Comparison of ENCODE assay signal across 1 cellular context in the genomic region with DNA sequence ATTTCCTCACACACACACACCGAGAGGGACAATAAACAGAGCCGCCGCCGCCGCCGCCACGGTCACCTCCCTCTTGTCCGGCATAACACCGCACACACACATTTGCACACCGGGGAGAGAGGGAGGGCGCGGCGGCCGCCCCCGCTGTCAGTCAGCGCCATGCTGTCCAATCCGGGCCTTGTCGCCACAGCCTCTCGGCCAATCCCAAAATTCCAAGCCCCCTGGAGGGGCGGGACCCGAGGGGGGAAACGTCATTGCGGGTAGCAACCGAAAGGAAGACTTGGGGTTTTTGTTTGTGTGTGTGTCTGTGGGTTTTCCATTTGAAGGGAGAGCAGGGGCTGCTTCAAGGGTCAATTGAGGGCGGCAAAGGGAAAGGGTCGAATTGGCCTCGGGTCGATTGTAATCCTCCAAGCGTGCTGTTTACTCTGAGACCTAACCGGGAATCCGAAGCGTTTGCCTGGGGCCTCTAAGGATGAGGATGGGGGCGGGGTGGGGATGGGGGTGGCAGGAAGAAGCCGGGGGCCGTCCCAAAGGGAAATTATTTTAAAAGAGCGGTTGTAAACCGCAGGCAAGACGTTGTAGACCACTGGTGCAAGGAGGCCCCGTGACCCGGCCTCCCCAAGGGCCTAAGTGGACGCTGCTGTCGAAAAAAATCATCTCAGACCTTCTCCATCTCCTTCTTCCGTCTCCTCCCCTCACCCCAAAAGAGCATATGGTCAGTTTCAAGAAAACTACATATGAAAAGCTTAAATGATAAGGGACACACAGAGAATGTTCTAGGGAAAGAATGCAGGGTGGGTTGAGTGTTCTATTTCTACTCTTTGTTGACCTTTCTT.
A peak's percentile ranks its signal among the peaks of the same experiment; 100 is the strongest.
TF ChIP-seq lines count a peak whose summit lies in the region.

A gene with protein sequence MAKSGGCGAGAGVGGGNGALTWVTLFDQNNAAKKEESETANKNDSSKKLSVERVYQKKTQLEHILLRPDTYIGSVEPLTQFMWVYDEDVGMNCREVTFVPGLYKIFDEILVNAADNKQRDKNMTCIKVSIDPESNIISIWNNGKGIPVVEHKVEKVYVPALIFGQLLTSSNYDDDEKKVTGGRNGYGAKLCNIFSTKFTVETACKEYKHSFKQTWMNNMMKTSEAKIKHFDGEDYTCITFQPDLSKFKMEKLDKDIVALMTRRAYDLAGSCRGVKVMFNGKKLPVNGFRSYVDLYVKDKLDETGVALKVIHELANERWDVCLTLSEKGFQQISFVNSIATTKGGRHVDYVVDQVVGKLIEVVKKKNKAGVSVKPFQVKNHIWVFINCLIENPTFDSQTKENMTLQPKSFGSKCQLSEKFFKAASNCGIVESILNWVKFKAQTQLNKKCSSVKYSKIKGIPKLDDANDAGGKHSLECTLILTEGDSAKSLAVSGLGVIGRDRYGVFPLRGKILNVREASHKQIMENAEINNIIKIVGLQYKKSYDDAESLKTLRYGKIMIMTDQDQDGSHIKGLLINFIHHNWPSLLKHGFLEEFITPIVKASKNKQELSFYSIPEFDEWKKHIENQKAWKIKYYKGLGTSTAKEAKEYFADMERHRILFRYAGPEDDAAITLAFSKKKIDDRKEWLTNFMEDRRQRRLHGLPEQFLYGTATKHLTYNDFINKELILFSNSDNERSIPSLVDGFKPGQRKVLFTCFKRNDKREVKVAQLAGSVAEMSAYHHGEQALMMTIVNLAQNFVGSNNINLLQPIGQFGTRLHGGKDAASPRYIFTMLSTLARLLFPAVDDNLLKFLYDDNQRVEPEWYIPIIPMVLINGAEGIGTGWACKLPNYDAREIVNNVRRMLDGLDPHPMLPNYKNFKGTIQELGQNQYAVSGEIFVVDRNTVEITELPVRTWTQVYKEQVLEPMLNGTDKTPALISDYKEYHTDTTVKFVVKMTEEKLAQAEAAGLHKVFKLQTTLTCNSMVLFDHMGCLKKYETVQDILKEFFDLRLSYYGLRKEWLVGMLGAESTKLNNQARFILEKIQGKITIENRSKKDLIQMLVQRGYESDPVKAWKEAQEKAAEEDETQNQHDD (N-terminal part only) (minus strand): TSS at position 98 of the 836 bp plus-strand sequence. CDS start 610 bp downstream, outside the sequence.

TF ChIP-seq in GM23338, 12 proteins besides CTCF, POLR2A, EP300 and RAD21:
- TF ChIP-seq, protein P1, sequence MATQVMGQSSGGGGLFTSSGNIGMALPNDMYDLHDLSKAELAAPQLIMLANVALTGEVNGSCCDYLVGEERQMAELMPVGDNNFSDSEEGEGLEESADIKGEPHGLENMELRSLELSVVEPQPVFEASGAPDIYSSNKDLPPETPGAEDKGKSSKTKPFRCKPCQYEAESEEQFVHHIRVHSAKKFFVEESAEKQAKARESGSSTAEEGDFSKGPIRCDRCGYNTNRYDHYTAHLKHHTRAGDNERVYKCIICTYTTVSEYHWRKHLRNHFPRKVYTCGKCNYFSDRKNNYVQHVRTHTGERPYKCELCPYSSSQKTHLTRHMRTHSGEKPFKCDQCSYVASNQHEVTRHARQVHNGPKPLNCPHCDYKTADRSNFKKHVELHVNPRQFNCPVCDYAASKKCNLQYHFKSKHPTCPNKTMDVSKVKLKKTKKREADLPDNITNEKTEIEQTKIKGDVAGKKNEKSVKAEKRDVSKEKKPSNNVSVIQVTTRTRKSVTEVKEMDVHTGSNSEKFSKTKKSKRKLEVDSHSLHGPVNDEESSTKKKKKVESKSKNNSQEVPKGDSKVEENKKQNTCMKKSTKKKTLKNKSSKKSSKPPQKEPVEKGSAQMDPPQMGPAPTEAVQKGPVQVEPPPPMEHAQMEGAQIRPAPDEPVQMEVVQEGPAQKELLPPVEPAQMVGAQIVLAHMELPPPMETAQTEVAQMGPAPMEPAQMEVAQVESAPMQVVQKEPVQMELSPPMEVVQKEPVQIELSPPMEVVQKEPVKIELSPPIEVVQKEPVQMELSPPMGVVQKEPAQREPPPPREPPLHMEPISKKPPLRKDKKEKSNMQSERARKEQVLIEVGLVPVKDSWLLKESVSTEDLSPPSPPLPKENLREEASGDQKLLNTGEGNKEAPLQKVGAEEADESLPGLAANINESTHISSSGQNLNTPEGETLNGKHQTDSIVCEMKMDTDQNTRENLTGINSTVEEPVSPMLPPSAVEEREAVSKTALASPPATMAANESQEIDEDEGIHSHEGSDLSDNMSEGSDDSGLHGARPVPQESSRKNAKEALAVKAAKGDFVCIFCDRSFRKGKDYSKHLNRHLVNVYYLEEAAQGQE (IDR thresholded peaks at IDR 0.05; ENCODE audit: unreplicated experiment), result peak; percentile 37
- TF ChIP-seq EZH2phosphoT487 (IDR thresholded peaks at IDR 0.05; ENCODE audit: unreplicated experiment), result no peak
- TF ChIP-seq JUNB (IDR thresholded peaks at IDR 0.05; ENCODE audit: unreplicated experiment), result no peak
- peak; percentile 93 for TF ChIP-seq POLR2AphosphoS5 (IDR thresholded peaks at IDR 0.05; ENCODE audit: low read depth)
- TF ChIP-seq, protein P2, sequence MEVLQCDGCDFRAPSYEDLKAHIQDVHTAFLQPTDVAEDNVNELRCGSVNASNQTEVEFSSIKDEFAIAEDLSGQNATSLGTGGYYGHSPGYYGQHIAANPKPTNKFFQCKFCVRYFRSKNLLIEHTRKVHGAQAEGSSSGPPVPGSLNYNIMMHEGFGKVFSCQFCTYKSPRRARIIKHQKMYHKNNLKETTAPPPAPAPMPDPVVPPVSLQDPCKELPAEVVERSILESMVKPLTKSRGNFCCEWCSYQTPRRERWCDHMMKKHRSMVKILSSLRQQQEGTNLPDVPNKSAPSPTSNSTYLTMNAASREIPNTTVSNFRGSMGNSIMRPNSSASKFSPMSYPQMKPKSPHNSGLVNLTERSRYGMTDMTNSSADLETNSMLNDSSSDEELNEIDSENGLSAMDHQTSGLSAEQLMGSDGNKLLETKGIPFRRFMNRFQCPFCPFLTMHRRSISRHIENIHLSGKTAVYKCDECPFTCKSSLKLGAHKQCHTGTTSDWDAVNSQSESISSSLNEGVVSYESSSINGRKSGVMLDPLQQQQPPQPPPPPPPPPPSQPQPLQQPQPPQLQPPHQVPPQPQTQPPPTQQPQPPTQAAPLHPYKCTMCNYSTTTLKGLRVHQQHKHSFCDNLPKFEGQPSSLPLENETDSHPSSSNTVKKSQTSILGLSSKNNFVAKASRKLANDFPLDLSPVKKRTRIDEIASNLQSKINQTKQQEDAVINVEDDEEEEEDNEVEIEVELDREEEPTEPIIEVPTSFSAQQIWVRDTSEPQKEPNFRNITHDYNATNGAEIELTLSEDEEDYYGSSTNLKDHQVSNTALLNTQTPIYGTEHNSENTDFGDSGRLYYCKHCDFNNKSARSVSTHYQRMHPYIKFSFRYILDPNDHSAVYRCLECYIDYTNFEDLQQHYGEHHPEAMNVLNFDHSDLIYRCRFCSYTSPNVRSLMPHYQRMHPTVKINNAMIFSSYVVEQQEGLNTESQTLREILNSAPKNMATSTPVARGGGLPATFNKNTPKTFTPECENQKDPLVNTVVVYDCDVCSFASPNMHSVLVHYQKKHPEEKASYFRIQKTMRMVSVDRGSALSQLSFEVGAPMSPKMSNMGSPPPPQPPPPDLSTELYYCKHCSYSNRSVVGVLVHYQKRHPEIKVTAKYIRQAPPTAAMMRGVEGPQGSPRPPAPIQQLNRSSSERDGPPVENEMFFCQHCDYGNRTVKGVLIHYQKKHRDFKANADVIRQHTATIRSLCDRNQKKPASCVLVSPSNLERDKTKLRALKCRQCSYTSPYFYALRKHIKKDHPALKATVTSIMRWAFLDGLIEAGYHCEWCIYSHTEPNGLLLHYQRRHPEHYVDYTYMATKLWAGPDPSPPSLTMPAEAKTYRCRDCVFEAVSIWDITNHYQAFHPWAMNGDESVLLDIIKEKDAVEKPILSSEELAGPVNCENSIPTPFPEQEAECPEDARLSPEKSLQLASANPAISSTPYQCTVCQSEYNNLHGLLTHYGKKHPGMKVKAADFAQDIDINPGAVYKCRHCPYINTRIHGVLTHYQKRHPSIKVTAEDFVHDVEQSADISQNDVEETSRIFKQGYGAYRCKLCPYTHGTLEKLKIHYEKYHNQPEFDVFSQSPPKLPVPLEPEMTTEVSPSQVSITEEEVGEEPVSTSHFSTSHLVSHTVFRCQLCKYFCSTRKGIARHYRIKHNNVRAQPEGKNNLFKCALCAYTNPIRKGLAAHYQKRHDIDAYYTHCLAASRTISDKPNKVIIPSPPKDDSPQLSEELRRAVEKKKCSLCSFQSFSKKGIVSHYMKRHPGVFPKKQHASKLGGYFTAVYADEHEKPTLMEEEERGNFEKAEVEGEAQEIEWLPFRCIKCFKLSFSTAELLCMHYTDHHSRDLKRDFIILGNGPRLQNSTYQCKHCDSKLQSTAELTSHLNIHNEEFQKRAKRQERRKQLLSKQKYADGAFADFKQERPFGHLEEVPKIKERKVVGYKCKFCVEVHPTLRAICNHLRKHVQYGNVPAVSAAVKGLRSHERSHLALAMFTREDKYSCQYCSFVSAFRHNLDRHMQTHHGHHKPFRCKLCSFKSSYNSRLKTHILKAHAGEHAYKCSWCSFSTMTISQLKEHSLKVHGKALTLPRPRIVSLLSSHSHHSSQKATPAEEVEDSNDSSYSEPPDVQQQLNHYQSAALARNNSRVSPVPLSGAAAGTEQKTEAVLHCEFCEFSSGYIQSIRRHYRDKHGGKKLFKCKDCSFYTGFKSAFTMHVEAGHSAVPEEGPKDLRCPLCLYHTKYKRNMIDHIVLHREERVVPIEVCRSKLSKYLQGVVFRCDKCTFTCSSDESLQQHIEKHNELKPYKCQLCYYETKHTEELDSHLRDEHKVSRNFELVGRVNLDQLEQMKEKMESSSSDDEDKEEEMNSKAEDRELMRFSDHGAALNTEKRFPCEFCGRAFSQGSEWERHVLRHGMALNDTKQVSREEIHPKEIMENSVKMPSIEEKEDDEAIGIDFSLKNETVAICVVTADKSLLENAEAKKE (CRISPR knock-in tag; IDR thresholded peaks at IDR 0.05), result no peak
- TF ChIP-seq ZNF331 (CRISPR knock-in tag; IDR thresholded peaks at IDR 0.05; ENCODE audit: low read depth), result no peak
- peak; percentile 96 for TF ChIP-seq CREB1 (CRISPR knock-in tag; IDR thresholded peaks at IDR 0.05; ENCODE audit: low read depth)
- TF ChIP-seq, protein P3, sequence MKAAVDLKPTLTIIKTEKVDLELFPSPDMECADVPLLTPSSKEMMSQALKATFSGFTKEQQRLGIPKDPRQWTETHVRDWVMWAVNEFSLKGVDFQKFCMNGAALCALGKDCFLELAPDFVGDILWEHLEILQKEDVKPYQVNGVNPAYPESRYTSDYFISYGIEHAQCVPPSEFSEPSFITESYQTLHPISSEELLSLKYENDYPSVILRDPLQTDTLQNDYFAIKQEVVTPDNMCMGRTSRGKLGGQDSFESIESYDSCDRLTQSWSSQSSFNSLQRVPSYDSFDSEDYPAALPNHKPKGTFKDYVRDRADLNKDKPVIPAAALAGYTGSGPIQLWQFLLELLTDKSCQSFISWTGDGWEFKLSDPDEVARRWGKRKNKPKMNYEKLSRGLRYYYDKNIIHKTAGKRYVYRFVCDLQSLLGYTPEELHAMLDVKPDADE (IDR thresholded peaks at IDR 0.05), result no peak
- TF ChIP-seq STAT1 (IDR thresholded peaks at IDR 0.05; ENCODE audit: unreplicated experiment), result no peak
- no peak for TF ChIP-seq ZNF114 (CRISPR knock-in tag; IDR thresholded peaks at IDR 0.05)
- no peak for TF ChIP-seq NANOG (IDR thresholded peaks at IDR 0.05; ENCODE audit: borderline replicate concordance)
- no peak for TF ChIP-seq EZH2 (IDR thresholded peaks at IDR 0.05; ENCODE audit: low read depth, unreplicated experiment)
TF ChIP-seq in GM23338: peak in this region for 3.
